ENCODE assay signal across 26 cellular contexts in the genomic region with DNA sequence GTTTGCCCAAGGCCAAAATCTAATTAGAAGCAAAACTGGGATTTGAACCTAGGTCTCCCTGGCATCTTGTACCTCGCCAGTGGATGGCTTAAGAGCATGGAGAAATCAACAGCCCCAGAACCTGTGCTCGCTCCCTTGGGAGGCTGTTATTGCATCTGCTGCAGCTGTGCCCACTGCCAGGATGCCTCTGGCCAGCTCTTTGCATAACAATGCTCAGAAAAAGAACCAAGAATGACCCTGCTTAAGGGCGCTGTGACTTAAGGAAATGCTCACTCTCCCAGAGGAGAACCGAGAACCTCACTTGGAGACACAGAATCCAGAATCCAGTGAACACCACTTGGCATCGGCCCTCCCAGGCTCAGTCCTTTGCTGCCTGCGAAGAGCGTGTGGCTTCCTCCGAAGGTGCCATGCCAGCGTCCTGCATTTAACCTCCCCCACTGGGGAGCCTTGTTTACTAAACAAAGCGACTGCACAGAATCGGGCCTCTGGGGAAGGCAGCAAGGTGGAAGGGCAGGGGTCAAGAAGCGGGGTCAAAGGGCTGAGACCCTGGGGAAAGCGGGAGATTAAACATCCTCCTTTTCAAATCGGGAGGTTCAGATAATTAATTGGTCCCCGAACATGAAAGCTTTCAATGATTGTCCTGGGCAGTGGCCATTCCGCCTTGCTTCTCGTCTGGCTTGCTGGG.
DNase-seq lines count a peak whose midpoint lies in the region; ATAC-seq and TF ChIP-seq lines count a peak whose summit lies in the region.
"Had no signal": no experiment of that assay in that cellular context is flagged by ENCODE, and none has a peak within 500 bp of the region (broad histone marks: within the 10 kb centered on the region; RNA-seq: fewer than 3 reads in every experiment).

No MANE protein-coding gene starts in this region.

- no peaks in the 10 kb centered on the region for H3K36me3 Mint-ChIP-seq in GM23338 (ENCODE audit: low read depth)
- H3K36me3 Mint-ChIP-seq in WTC11: 0 out of 2 replicates have a peak, but pooled peaks cover 4% of the 10 kb centered on the region
- H3K36me3 Mint-ChIP-seq in neural crest cell (ENCODE audit: low read depth): no peaks in the 10 kb centered on the region
- H3K36me3 Mint-ChIP-seq in CD14-positive monocyte: no peaks in the 10 kb centered on the region
- H3K36me3 Mint-ChIP-seq in osteocyte (ENCODE audit: unreplicated experiment): no peaks in the 10 kb centered on the region
- H3K36me3 Mint-ChIP-seq: CD4-positive, alpha-beta memory T cell; T-cell had no signal

- H3K4me1 ChIP-seq in GM23338 (ENCODE audit: insufficient read depth) (peaks cover 30% of the 10 kb centered on the region), Karpas-422 (ENCODE audit: low read length) (peaks cover 36% of the 10 kb centered on the region)
- H3K4me1 ChIP-seq: Caco-2, SJCRH30 had no signal

- H3F3A ChIP-seq in GM23338 (replicated peaks; ENCODE audit: low read depth): 0 out of 2 replicates have a peak, but pooled peaks cover 5% of the 10 kb centered on the region

- intact Hi-C loops in CD14-positive monocyte (cut with micrococcal nuclease): no loop called here

- H3K4me3 ChIP-seq in GM23338: no peak overlapping the region
- no peak overlapping the region for H3K4me3 ChIP-seq in Karpas-422 (ENCODE audit: low read length)
- H3K4me3 ChIP-seq: GM12878, GM23248, K562, SJCRH30 had no signal

- peak overlapping the region; percentile 41; the same call in 1 of the 2 replicates for H3K27ac Mint-ChIP-seq in GM23338
- 0 out of 2 replicates have a peak overlapping the region, but pooled peaks have one; percentile 21 for H3K27ac Mint-ChIP-seq in WTC11
- H3K27ac Mint-ChIP-seq in neural crest cell (ENCODE audit: unreplicated experiment): no peak overlapping the region
- H3K27ac Mint-ChIP-seq in CD14-positive monocyte: peak overlapping the region in 1 of 7 donors; percentile 42
- H3K27ac Mint-ChIP-seq in osteocyte (ENCODE audit: unreplicated experiment): no peak overlapping the region
- H3K27ac Mint-ChIP-seq: CD4-positive, alpha-beta memory T cell; T-cell had no signal

- H3K9me3 ChIP-seq in Karpas-422 (ENCODE audit: low read length): no peaks in the 10 kb centered on the region
- H3K9me3 ChIP-seq: Caco-2, SJCRH30 had no signal

- H3K4me2 ChIP-seq in GM23338 (peak overlapping the region; percentile 57; the same call in 1 of the 2 replicates), Karpas-422 (ENCODE audit: low read depth, low read length, poor library complexity, severe bottlenecking) (peak overlapping the region; percentile 32)

- H3K27ac ChIP-seq in GM23338 (ENCODE audit: low read depth) (no peak overlapping the region), Karpas-422 (ENCODE audit: low read length) (no peak overlapping the region), caudate nucleus (ENCODE audit: low read depth, low read length) (no peak overlapping the region)
- H3K27ac ChIP-seq: GM23248, SJCRH30 had no signal

- no peaks in the 10 kb centered on the region for H3K27me3 ChIP-seq in GM23338 (ENCODE audit: insufficient read depth)
- H3K27me3 ChIP-seq in Karpas-422 (ENCODE audit: low read length): 0 out of 2 replicates have a peak, but pooled peaks cover 5% of the 10 kb centered on the region
- H3K27me3 ChIP-seq: SJCRH30 had no signal

- H3K4me1 Mint-ChIP-seq in GM23338 (peaks cover 43% of the 10 kb centered on the region), WTC11 (peaks cover 42% of the 10 kb centered on the region), neural crest cell (peaks cover 38% of the 10 kb centered on the region), CD14-positive monocyte (peaks cover 37% of the 10 kb centered on the region), osteocyte (ENCODE audit: unreplicated experiment) (no peaks in the 10 kb centered on the region)

- no peaks in the 10 kb centered on the region for H4K20me1 ChIP-seq in GM23338 (replicated peaks; ENCODE audit: insufficient read depth)
- H4K20me1 ChIP-seq in Karpas-422 (ENCODE audit: insufficient read depth, low read depth, low read length): peaks cover 74% of the 10 kb centered on the region

- H3K79me2 ChIP-seq in GM23338 (replicated peaks; ENCODE audit: insufficient read depth) (no peaks in the 10 kb centered on the region), Karpas-422 (ENCODE audit: low read length) (no peaks in the 10 kb centered on the region)

- DNase-seq in GM23338 (ENCODE audit: low spot score): peak; percentile 35
- DNase-seq in Karpas-422: peak; percentile 47
- DNase-seq in WTC11 (ENCODE audit: low spot score): no peak
- peak; percentile 11 for DNase-seq in neural crest cell (ENCODE audit: low read depth, low spot score)
- no peak for DNase-seq in NCI-H510A (lab: John Stamatoyannopoulos, UW)
- no peak for DNase-seq in CD14-positive monocyte (ENCODE audit: low spot score)
- no peak for DNase-seq in caudate nucleus (lab: John Stamatoyannopoulos, UW)
- DNase-seq in osteocyte (ENCODE audit: extremely low spot score, unreplicated experiment): no peak
- DNase-seq: Caco-2; CD4-positive, alpha-beta memory T cell; DMS 273 treated with DMSO at 0.1 percent for 48 hours; DMS79 treated with DMSO at 0.1 percent for 48 hours; GM23248; MM.1S; NCI-H1417 treated with DMSO at 0.1 percent for 48 hours; NCI-H187; NCI-H2107; NCI-H2227 treated with DMSO at 0.1 percent for 48 hours; NCI-H524; NCI-H82; OCI-M1; SJCRH30; T-cell had no signal

- CTCF ChIA-PET in WTC11 (lab: Charles Lee): no interaction called here

- no peak overlapping the region for H3K9ac ChIP-seq in Karpas-422 (ENCODE audit: low read length)
- H3K9ac ChIP-seq: GM23248 had no signal

- H2AFZ ChIP-seq in GM23338 (no peak overlapping the region), Karpas-422 (ENCODE audit: low read length) (no peak overlapping the region)
- H2AFZ ChIP-seq: GM23248 had no signal

- H3K9me2 ChIP-seq in GM23338 (ENCODE audit: insufficient read depth) (no peaks in the 10 kb centered on the region), Karpas-422 (replicated peaks; ENCODE audit: insufficient read depth, low read length) (no peaks in the 10 kb centered on the region)

- TF ChIP-seq CTCF in GM23338 (conservative IDR thresholded peaks at IDR 0.05; ENCODE audit: low read depth in 2 of 2) (no peak), WTC11 (IDR thresholded peaks at IDR 0.05) (no peak), neural crest cell (conservative IDR thresholded peaks at IDR 0.05) (no peak), CD14-positive monocyte (IDR thresholded peaks at IDR 0.05) (no peak), osteocyte (IDR thresholded peaks at IDR 0.05) (no peak)

- H3K9me3 Mint-ChIP-seq in GM23338: no peaks in the 10 kb centered on the region
- H3K9me3 Mint-ChIP-seq in WTC11: 0 out of 2 replicates have a peak, but pooled peaks cover 7% of the 10 kb centered on the region
- H3K9me3 Mint-ChIP-seq in neural crest cell: peaks cover 4% of the 10 kb centered on the region
- H3K9me3 Mint-ChIP-seq in CD14-positive monocyte: peaks cover 0 to 3% (median 0%) of the 10 kb centered on the region in 7 donors
- H3K9me3 Mint-ChIP-seq in osteocyte (ENCODE audit: unreplicated experiment): no peaks in the 10 kb centered on the region

- ATAC-seq in GM23338 (peak; percentile 64), WTC11 (peak; percentile 53)
- ATAC-seq: GM12878, HepG2, K562, T-cell had no signal

- H3K4me3 Mint-ChIP-seq in GM23338: no peak overlapping the region
- no peak overlapping the region for H3K4me3 Mint-ChIP-seq in WTC11
- H3K4me3 Mint-ChIP-seq in neural crest cell: peak overlapping the region; percentile 10
- H3K4me3 Mint-ChIP-seq in CD14-positive monocyte: no peak overlapping the region
- no peak overlapping the region for H3K4me3 Mint-ChIP-seq in osteocyte (ENCODE audit: unreplicated experiment)
- H3K4me3 Mint-ChIP-seq: CD4-positive, alpha-beta memory T cell; T-cell had no signal

- no peaks in the 10 kb centered on the region for H3K36me3 ChIP-seq in GM23338 (ENCODE audit: insufficient read depth)
- no peaks in the 10 kb centered on the region for H3K36me3 ChIP-seq in Karpas-422 (ENCODE audit: insufficient read depth, low read length)
- H3K36me3 ChIP-seq: SJCRH30 had no signal

- POLR2A ChIA-PET in WTC11 (lab: Charles Lee): no interaction called here

- peaks cover 10% of the 10 kb centered on the region for H3K27me3 Mint-ChIP-seq in GM23338 (ENCODE audit: insufficient read depth, low read depth, poor library complexity)
- no peaks in the 10 kb centered on the region for H3K27me3 Mint-ChIP-seq in WTC11 (ENCODE audit: low read depth)
- H3K27me3 Mint-ChIP-seq in neural crest cell (ENCODE audit: low read depth): peaks cover 2% of the 10 kb centered on the region
- H3K27me3 Mint-ChIP-seq in CD14-positive monocyte (ENCODE audit: low read depth in 3 of 3): no peaks in the 10 kb centered on the region
- H3K27me3 Mint-ChIP-seq in osteocyte (ENCODE audit: unreplicated experiment): peaks cover 30% of the 10 kb centered on the region

TF ChIP-seq in GM23338, 12 proteins besides CTCF, POLR2A, EP300 and RAD21 (continues in another document):
- no peak for TF ChIP-seq POLR2AphosphoS5 (IDR thresholded peaks at IDR 0.05; ENCODE audit: low read depth)
- no peak for TF ChIP-seq ETS1 (IDR thresholded peaks at IDR 0.05)

TF ChIP-seq in WTC11, 78 proteins besides CTCF, POLR2A, EP300 and RAD21 (continues in another document):
- peak; percentile 43; the same call in 1 of the 2 replicates for TF ChIP-seq FOXP4 (CRISPR knock-in tag; IDR thresholded peaks at IDR 0.05)

Comparison
In these comparisons a context has a peak if more than half of its experiments do, and no peak if none do; other contexts are left out.
1. DNase-seq: peak in GM23338 (single experiment), Karpas-422 (single experiment) and neural crest cell (single experiment); none in WTC11 (single experiment), NCI-H510A (single experiment), CD14-positive monocyte (single experiment), caudate nucleus (0 of 61) and osteocyte (single experiment).
2. H3K27ac Mint-ChIP-seq: peak in GM23338 (single experiment) and WTC11 (single experiment); none in neural crest cell (single experiment) and osteocyte (single experiment).